8 cellular contexts compared by ENCODE assay signal in genomic region chr1:15848143-15848928, GRCh38. TPM values are rescaled to one million over a fixed set of nuclear protein-coding genes. Genes with fewer than 3 reads are reported as not detected.
DNase-seq lines count a peak whose midpoint lies in the region; ATAC-seq and TF ChIP-seq lines count a peak whose summit lies in the region.

No MANE protein-coding gene starts in this region.

- peaks cover 52% of the 10 kb centered on the region for H3K4me1 Mint-ChIP-seq in activated CD4-positive, alpha-beta T cell treated with anti-CD3 and anti-CD28 coated beads, Interleukin-2, amount 10 ng/mL, durations not matched to agents 7 days and 5 days

- in situ Hi-C loops in KBM-7 (cut with MboI; ENCODE audit: low pct_unique_long_range_greater_than_20kb, low sequenced_read_pairs): no loop called here

- no peaks in the 10 kb centered on the region for H3K27me3 Mint-ChIP-seq in activated CD4-positive, alpha-beta T cell treated with anti-CD3 and anti-CD28 coated beads, Interleukin-2, amount 10 ng/mL, durations not matched to agents 7 days and 5 days

- H3K27ac ChIP-seq in mesodermal cell (ENCODE audit: low read depth, low read length, severe bottlenecking): peak overlapping the region; percentile 99

- peak overlapping the region; percentile 94 for H3K27ac Mint-ChIP-seq in activated CD4-positive, alpha-beta T cell treated with anti-CD3 and anti-CD28 coated beads, Interleukin-2, amount 10 ng/mL, durations not matched to agents 7 days and 5 days

- no peaks in the 10 kb centered on the region for H3K27me3 ChIP-seq in BJ (ENCODE audit: control insufficient read depth, insufficient read depth, low read length)

- H3K36me3 ChIP-seq in BJ (ENCODE audit: control insufficient read depth, insufficient read depth, low read length) (no peaks in the 10 kb centered on the region), mesodermal cell (ENCODE audit: control insufficient read depth, insufficient read depth, low read length) (peaks cover 4% of the 10 kb centered on the region)

- H3K36me3 Mint-ChIP-seq in activated CD4-positive, alpha-beta T cell treated with anti-CD3 and anti-CD28 coated beads, Interleukin-2, amount 10 ng/mL, durations not matched to agents 7 days and 5 days (ENCODE audit: low read depth): peaks cover 14% of the 10 kb centered on the region

- no peak for TF ChIP-seq CTCF in BJ (IDR thresholded peaks at IDR 0.05; ENCODE audit: insufficient read depth, low read depth, low read length)

- ATAC-seq in GM21381 (IDR thresholded peaks at IDR 0.05; ENCODE audit: unreplicated experiment): peak; percentile 9

- 0 to 1% methylated on average over 87 of the region's 104 CpGs for WGBS in mesodermal cell (ENCODE audit: insufficient coverage in 2 of 2), 2 experiments

- H3K9me3 ChIP-seq in mesodermal cell (ENCODE audit: control insufficient read depth, low read length): no peaks in the 10 kb centered on the region

- DNase-seq in BJ (ENCODE audit: low read depth): no peak
- DNase-seq in KBM-7: peak; percentile 49
- peak; percentile 58 for DNase-seq in activated CD4-positive, alpha-beta T cell treated with anti-CD3 and anti-CD28 coated beads, Interleukin-2, amount 10 ng/mL, durations not matched to agents 7 days and 5 days
- peak; percentile 56 for DNase-seq in ecto neural progenitor cell (ENCODE audit: low spot score)
- DNase-seq in stimulated activated CD8-positive, alpha-beta memory T cell treated with anti-CD3 and anti-CD28 coated beads, Interleukin-4, amount 100 ng/mL, for 24 hours (ENCODE audit: low read depth): peak; percentile 31
- DNase-seq in GM19238 (ENCODE audit: insufficient read length, low spot score): no peak

- peak overlapping the region; percentile 93 for H3K4me3 ChIP-seq in BJ (ENCODE audit: low read depth, low read length)
- H3K4me3 ChIP-seq in mesodermal cell (ENCODE audit: extremely low read depth, insufficient read depth, low read length, poor library complexity, severe bottlenecking): peak overlapping the region; percentile 95

- peak overlapping the region; percentile 96 for H3K4me3 Mint-ChIP-seq in activated CD4-positive, alpha-beta T cell treated with anti-CD3 and anti-CD28 coated beads, Interleukin-2, amount 10 ng/mL, durations not matched to agents 7 days and 5 days

- no peaks in the 10 kb centered on the region for H3K9me3 Mint-ChIP-seq in activated CD4-positive, alpha-beta T cell treated with anti-CD3 and anti-CD28 coated beads, Interleukin-2, amount 10 ng/mL, durations not matched to agents 7 days and 5 days

- peaks cover 13% of the 10 kb centered on the region for H3K4me1 ChIP-seq in mesodermal cell (ENCODE audit: control insufficient read depth, insufficient read depth, low read length, poor library complexity, severe bottlenecking)

- CTCF ChIA-PET in BJ (lab: Yijun Ruan, JAX): interaction anchor here (0.9 to 1.5 kb wide), 3 partner anchors 18 to 146 kb away, joined by 3 read pairs; no protein-coding TSS in a partner anchor
- CTCF ChIA-PET in activated CD4-positive, alpha-beta T cell treated with anti-CD3 and anti-CD28 coated beads, Interleukin-2, amount 10 ng/mL, durations not matched to agents 7 days and 5 days (lab: Charles Lee): interaction anchor here (0.9 to 2.3 kb wide), 7 partner anchors 10 to 159 kb away, joined by 3 to 10 read pairs (median 5); no protein-coding TSS in a partner anchor

- POLR2A ChIA-PET in BJ (lab: Charles Lee): no interaction called here
- POLR2A ChIA-PET in activated CD4-positive, alpha-beta T cell treated with anti-CD3 and anti-CD28 coated beads, Interleukin-2, amount 10 ng/mL, durations not matched to agents 7 days and 5 days (lab: Charles Lee): interaction anchor here (0.6 to 1.0 kb wide), 2 partner anchors 14 to 35 kb away, joined by 3 read pairs; no protein-coding TSS in a partner anchor

RNA-seq across cellular contexts. Expression of gene SPEN, which starts 0.8 kb away (rescaled TPM):
- 3.1 and 4.6 TPM in 2 replicates for polyA plus RNA-seq in BJ (2011; rRNA removed)
- 13.6 and 25.0 TPM in 2 replicates for polyA minus RNA-seq in BJ (2011; rRNA and poly(A)+ RNA removed)
- 10 to 100 TPM; 65.1 to 65.2 TPM for total RNA-seq in activated CD4-positive, alpha-beta T cell treated with anti-CD3 and anti-CD28 coated beads, Interleukin-2, amount 10 ng/mL, durations not matched to agents 7 days and 5 days
- 37.2 TPM for polyA plus RNA-seq in mesodermal cell (2013, experiment 1 of 2)
- polyA plus RNA-seq in mesodermal cell (2013, experiment 2 of 2): 28.1 TPM

RNA-seq across cellular contexts. Expression of gene UQCRHL, which starts 40.9 kb away (rescaled TPM):
- 0.56 and 1.3 TPM in 2 replicates for polyA plus RNA-seq in BJ (2011; rRNA removed)
- 0.28 and 0.87 TPM in 2 replicates for polyA minus RNA-seq in BJ (2011; rRNA and poly(A)+ RNA removed)
- 1 to 10 TPM; 1.1 to 1.8 TPM for total RNA-seq in activated CD4-positive, alpha-beta T cell treated with anti-CD3 and anti-CD28 coated beads, Interleukin-2, amount 10 ng/mL, durations not matched to agents 7 days and 5 days
- polyA plus RNA-seq in mesodermal cell (2013, experiment 1 of 2): 4.8 TPM
- 5.2 TPM for polyA plus RNA-seq in mesodermal cell (2013, experiment 2 of 2)

Comparison
In these comparisons a context has a peak if more than half of its experiments do, and no peak if none do; other contexts are left out.
1. DNase-seq: peak in KBM-7 (single experiment), activated CD4-positive, alpha-beta T cell treated with anti-CD3 and anti-CD28 coated beads, Interleukin-2, amount 10 ng/mL, durations not matched to agents 7 days and 5 days (single experiment), ecto neural progenitor cell (single experiment) and stimulated activated CD8-positive, alpha-beta memory T cell treated with anti-CD3 and anti-CD28 coated beads, Interleukin-4, amount 100 ng/mL, for 24 hours (single experiment); none in BJ (single experiment) and GM19238 (single experiment).